1 cellular context compared by ENCODE assay signal in genomic region chr2:159651884-159652283, GRCh38.
TF ChIP-seq lines count a peak whose summit lies in the region.

No MANE protein-coding gene starts in this region.

TF ChIP-seq in HepG2, 621 proteins besides CTCF, POLR2A, EP300 and RAD21 (continued from another document):
- no peak for TF ChIP-seq ZBTB40 (IDR thresholded peaks at IDR 0.05)
- TF ChIP-seq ZBTB40 (CRISPR knock-in tag; IDR thresholded peaks at IDR 0.05), result no peak
- peak; percentile 78 for TF ChIP-seq MAFF (IDR thresholded peaks at IDR 0.05; ENCODE audit: low read depth, low read length)
- no peak for TF ChIP-seq KMT2B (CRISPR knock-in tag; IDR thresholded peaks at IDR 0.05)
- no peak for TF ChIP-seq ZNF503 (CRISPR knock-in tag; IDR thresholded peaks at IDR 0.05)
